In genomic region chr17:47898246-47898645, GRCh38 we compare ENCODE assay signal across 17 cellular contexts. TPM values are rescaled to one million over a fixed set of nuclear protein-coding genes. Genes with fewer than 3 reads are reported as not detected.
DNase-seq lines count a peak whose midpoint lies in the region; ATAC-seq and TF ChIP-seq lines count a peak whose summit lies in the region.
"Had no signal": no experiment of that assay in that cellular context is flagged by ENCODE, and none has a peak within 500 bp of the region (broad histone marks: within the 10 kb centered on the region; RNA-seq: fewer than 3 reads in every experiment).

No MANE protein-coding gene starts in this region.

- no peak overlapping the region for H3K4ac ChIP-seq in neuronal stem cell (ENCODE audit: low read length)

- peaks cover 30% of the 10 kb centered on the region; the same call in 1 of the 2 replicates for H4K20me1 ChIP-seq in BLaER1

- H3K27me3 ChIP-seq in BLaER1, result no peaks in the 10 kb centered on the region
- no peaks in the 10 kb centered on the region for H3K27me3 ChIP-seq in neuronal stem cell (ENCODE audit: control insufficient read depth in 3 of 3, insufficient read depth in 3 of 3, low read depth in 1 of 3, low read length in 3 of 3)
- H3K27me3 ChIP-seq: esophagus squamous epithelium, stomach had no signal

- peak overlapping the region in 1 of 4 donors; percentile 96 for H3K4me3 Mint-ChIP-seq in IgD-negative memory B cell
- peak overlapping the region; percentile 96 for H3K4me3 Mint-ChIP-seq in mesothelial cell of epicardium
- H3K4me3 Mint-ChIP-seq in stimulated activated naive B cell treated with anti-CD40 and anti-IgM and Interleukin-4, amounts not matched to agents 10 μg/mL and 1 μg/mL and 100 μg/mL, for 72 hours, result no peak overlapping the region
- H3K4me3 Mint-ChIP-seq: dendritic cell treated with granulocyte-macrophage colony-stimulating factor and Interleukin-4, amounts not matched to agents 40 ng/mL and 50 ng/mL, for 4 days had no signal

- H3K27ac Mint-ChIP-seq in IgD-negative memory B cell (peak overlapping the region in 2 of 3 donors; percentile 9 to 94), mesothelial cell of epicardium (no peak overlapping the region)
- no peak overlapping the region for H3K27ac Mint-ChIP-seq in stimulated activated naive B cell treated with anti-CD40 and anti-IgM and Interleukin-4, amounts not matched to agents 10 μg/mL and 1 μg/mL and 100 μg/mL, for 72 hours

- H3K4me1 Mint-ChIP-seq in IgD-negative memory B cell, result peaks cover 16 to 42% (median 32%) of the 10 kb centered on the region in 3 donors
- H3K4me1 Mint-ChIP-seq in mesothelial cell of epicardium, result peaks cover 27% of the 10 kb centered on the region
- H3K4me1 Mint-ChIP-seq in stimulated activated naive B cell treated with anti-CD40 and anti-IgM and Interleukin-4, amounts not matched to agents 10 μg/mL and 1 μg/mL and 100 μg/mL, for 72 hours, result peaks cover 30 to 46% of the 10 kb centered on the region in 2 donors

- H3K4me2 ChIP-seq in BLaER1 (peak overlapping the region; percentile 97; the same call in 1 of the 2 replicates), neuronal stem cell (ENCODE audit: insufficient read depth, low read length, poor library complexity, severe bottlenecking) (no peak overlapping the region)

- no peak overlapping the region for H2BK15ac ChIP-seq in neuronal stem cell (ENCODE audit: low read length)

- peaks cover 71% of the 10 kb centered on the region for H3K4me1 ChIP-seq in BLaER1
- peaks cover 16 to 19% of the 10 kb centered on the region in 2 donors for H3K4me1 ChIP-seq in neuronal stem cell (ENCODE audit: control insufficient read depth in 2 of 2, insufficient read depth in 1 of 2, low read depth in 1 of 2, low read length in 2 of 2)

- H4K8ac ChIP-seq in neuronal stem cell (ENCODE audit: low read depth, low read length), result no peak overlapping the region

- H2AK5ac ChIP-seq in neuronal stem cell (ENCODE audit: low read depth, low read length), result no peak overlapping the region

- H3K79me1 ChIP-seq in neuronal stem cell (ENCODE audit: low read depth, low read length), result peaks cover 5% of the 10 kb centered on the region

- peak; percentile 63 for DNase-seq in SKM-1 treated with dmso at 0.1 percent for 144 hours (lab: John Stamatoyannopoulos, UW; ENCODE audit: unreplicated experiment)
- no peak for DNase-seq in mesothelial cell of epicardium (ENCODE audit: low spot score in 2 of 2, unreplicated experiment in 2 of 2)
- no peak for DNase-seq in stimulated activated naive B cell treated with anti-CD40 and anti-IgM and Interleukin-4, amounts not matched to agents 10 μg/mL and 1 μg/mL and 100 μg/mL, for 72 hours
- no peak for DNase-seq in hepatic stellate cell (ENCODE audit: low spot score)
- DNase-seq in pons (ENCODE audit: low spot score), result no peak
- no peak for DNase-seq in neuronal stem cell (ENCODE audit: low spot score)
- DNase-seq: activated CD4-positive, alpha-beta T cell treated with anti-CD3 and anti-CD28 coated beads for 48 hours; DMS 273 treated with DMSO at 0.1 percent for 48 hours; esophagus squamous epithelium; NCI-H146; NCI-H510A; stomach had no signal

- H3K27me3 Mint-ChIP-seq in IgD-negative memory B cell (no peaks in the 10 kb centered on the region), mesothelial cell of epicardium (ENCODE audit: low read depth) (peaks cover 3% of the 10 kb centered on the region)
- H3K27me3 Mint-ChIP-seq in stimulated activated naive B cell treated with anti-CD40 and anti-IgM and Interleukin-4, amounts not matched to agents 10 μg/mL and 1 μg/mL and 100 μg/mL, for 72 hours, result no peaks in the 10 kb centered on the region
- H3K27me3 Mint-ChIP-seq: dendritic cell treated with granulocyte-macrophage colony-stimulating factor and Interleukin-4, amounts not matched to agents 40 ng/mL and 50 ng/mL, for 4 days had no signal

- no peak overlapping the region for H3K18ac ChIP-seq in neuronal stem cell (ENCODE audit: low read length)

- no peak overlapping the region for H3K4me3 ChIP-seq in BLaER1
- H3K4me3 ChIP-seq in neuronal stem cell (ENCODE audit: low read length in 2 of 2), result no peak overlapping the region
- H3K4me3 ChIP-seq: esophagus squamous epithelium, lung had no signal

- no peak for TF ChIP-seq CTCF in mesothelial cell of epicardium (IDR thresholded peaks at IDR 0.05; ENCODE audit: unreplicated experiment)

- no peak overlapping the region for H3K27ac ChIP-seq in BLaER1
- no peak overlapping the region for H3K27ac ChIP-seq in neuronal stem cell (replicated peaks; ENCODE audit: low read length)

- H4K91ac ChIP-seq in neuronal stem cell (ENCODE audit: low read depth, low read length, poor library complexity), result no peak overlapping the region

- no peaks in the 10 kb centered on the region for H3K9me3 Mint-ChIP-seq in IgD-negative memory B cell
- no peaks in the 10 kb centered on the region for H3K9me3 Mint-ChIP-seq in mesothelial cell of epicardium
- H3K9me3 Mint-ChIP-seq in stimulated activated naive B cell treated with anti-CD40 and anti-IgM and Interleukin-4, amounts not matched to agents 10 μg/mL and 1 μg/mL and 100 μg/mL, for 72 hours, result no peaks in the 10 kb centered on the region
- H3K9me3 Mint-ChIP-seq: dendritic cell treated with granulocyte-macrophage colony-stimulating factor and Interleukin-4, amounts not matched to agents 40 ng/mL and 50 ng/mL, for 4 days had no signal

- peaks cover 23% of the 10 kb centered on the region for H3K36me3 ChIP-seq in BLaER1
- peaks cover 0 to 25% of the 10 kb centered on the region in 2 donors for H3K36me3 ChIP-seq in neuronal stem cell (replicated peaks in 1 of 2; ENCODE audit: control insufficient read depth in 2 of 2, insufficient read depth in 2 of 2, low read length in 2 of 2)

- H2BK120ac ChIP-seq in neuronal stem cell (ENCODE audit: low read depth, low read length), result no peak overlapping the region

- H3K36me3 Mint-ChIP-seq in IgD-negative memory B cell (peaks cover 9% of the 10 kb centered on the region), mesothelial cell of epicardium (peaks cover 3% of the 10 kb centered on the region)
- peaks cover 10 to 11% of the 10 kb centered on the region in 2 donors for H3K36me3 Mint-ChIP-seq in stimulated activated naive B cell treated with anti-CD40 and anti-IgM and Interleukin-4, amounts not matched to agents 10 μg/mL and 1 μg/mL and 100 μg/mL, for 72 hours

- H3K9ac ChIP-seq in BLaER1, result no peak overlapping the region
- no peak overlapping the region for H3K9ac ChIP-seq in neuronal stem cell (ENCODE audit: low read depth, low read length, poor library complexity)

- no peak overlapping the region for H3K23ac ChIP-seq in neuronal stem cell (ENCODE audit: low read depth, low read length, poor library complexity)

- no peak overlapping the region for H2BK5ac ChIP-seq in neuronal stem cell (ENCODE audit: low read length)

- H3K9me3 ChIP-seq in BLaER1 (no peaks in the 10 kb centered on the region), neuronal stem cell (replicated peaks in 1 of 2; ENCODE audit: control insufficient read depth in 2 of 2, insufficient read depth in 1 of 2, low read depth in 1 of 2, low read length in 2 of 2) (no peaks in the 10 kb centered on the region)
- H3K9me3 ChIP-seq: esophagus squamous epithelium, stomach had no signal

- no peak overlapping the region for H3K14ac ChIP-seq in neuronal stem cell (ENCODE audit: low read length)

- ATAC-seq in stimulated activated naive B cell treated with anti-CD40 and anti-IgM and Interleukin-4, amounts not matched to agents 10 μg/mL and 1 μg/mL and 100 μg/mL, for 72 hours (replicated peaks), result no peak

- H2BK12ac ChIP-seq in neuronal stem cell (ENCODE audit: low read length), result no peak overlapping the region

- H2AFZ ChIP-seq in neuronal stem cell (ENCODE audit: low read length), result no peak overlapping the region

RNA-seq across cellular contexts. Expression of gene SP2, which starts 2.2 kb away (rescaled TPM):
- 13.7 TPM for polyA plus RNA-seq in IgD-negative memory B cell
- 17.0 to 18.0 TPM (median 17.0 TPM) in 3 replicates for total RNA-seq in mesothelial cell of epicardium
- polyA plus RNA-seq in neuronal stem cell (2013, experiment 1 of 2), result 26.7 TPM
- polyA plus RNA-seq in neuronal stem cell (2013, experiment 2 of 2), result 27.6 TPM

RNA-seq across cellular contexts. Expression of gene PNPO, which starts 43.1 kb away (rescaled TPM):
- polyA plus RNA-seq in IgD-negative memory B cell, result 17.4 TPM
- total RNA-seq in mesothelial cell of epicardium, result 7.4 to 10.4 TPM (median 8.3 TPM) in 3 replicates
- 3.1 TPM for polyA plus RNA-seq in neuronal stem cell (2013, experiment 1 of 2)
- polyA plus RNA-seq in neuronal stem cell (2013, experiment 2 of 2), result 2.7 TPM

RNA-seq across cellular contexts. Expression of gene SP6, which starts 47.3 kb away (rescaled TPM):
- polyA plus RNA-seq in IgD-negative memory B cell, result not detected
- 15.9 to 17.6 TPM (median 16.0 TPM) in 3 replicates for total RNA-seq in mesothelial cell of epicardium
- polyA plus RNA-seq in neuronal stem cell (2013, experiment 1 of 2), result 0.24 TPM
- polyA plus RNA-seq in neuronal stem cell (2013, experiment 2 of 2), result 0.26 TPM
- total RNA-seq: RPMI7951 had no signal

RNA-seq across cellular contexts. Expression of gene SCRN2, which starts 57.2 kb away (rescaled TPM):
- polyA plus RNA-seq in IgD-negative memory B cell, result 19.8 TPM
- total RNA-seq in mesothelial cell of epicardium, result 49.7 to 50.7 TPM (median 50.7 TPM) in 3 replicates
- polyA plus RNA-seq in neuronal stem cell (2013, experiment 1 of 2), result 37.2 TPM
- 36.3 TPM for polyA plus RNA-seq in neuronal stem cell (2013, experiment 2 of 2)

RNA-seq across cellular contexts. Expression of gene PRR15L, which starts 59.4 kb away (rescaled TPM):
- polyA plus RNA-seq in IgD-negative memory B cell, result not detected
- total RNA-seq in mesothelial cell of epicardium, result 3.4 to 3.6 TPM (median 3.4 TPM) in 3 replicates
- polyA plus RNA-seq in neuronal stem cell (2013, experiment 1 of 2), result 0.04 TPM
- not detected for polyA plus RNA-seq in neuronal stem cell (2013, experiment 2 of 2)
- total RNA-seq: RPMI7951 had no signal

Comparison
In these comparisons a context has a peak if more than half of its experiments do, and no peak if none do; other contexts are left out.
1. H3K27ac Mint-ChIP-seq: peak in IgD-negative memory B cell (2 of 3); none in mesothelial cell of epicardium (single experiment) and stimulated activated naive B cell treated with anti-CD40 and anti-IgM and Interleukin-4, amounts not matched to agents 10 μg/mL and 1 μg/mL and 100 μg/mL, for 72 hours (single experiment).